In the genomic region with DNA sequence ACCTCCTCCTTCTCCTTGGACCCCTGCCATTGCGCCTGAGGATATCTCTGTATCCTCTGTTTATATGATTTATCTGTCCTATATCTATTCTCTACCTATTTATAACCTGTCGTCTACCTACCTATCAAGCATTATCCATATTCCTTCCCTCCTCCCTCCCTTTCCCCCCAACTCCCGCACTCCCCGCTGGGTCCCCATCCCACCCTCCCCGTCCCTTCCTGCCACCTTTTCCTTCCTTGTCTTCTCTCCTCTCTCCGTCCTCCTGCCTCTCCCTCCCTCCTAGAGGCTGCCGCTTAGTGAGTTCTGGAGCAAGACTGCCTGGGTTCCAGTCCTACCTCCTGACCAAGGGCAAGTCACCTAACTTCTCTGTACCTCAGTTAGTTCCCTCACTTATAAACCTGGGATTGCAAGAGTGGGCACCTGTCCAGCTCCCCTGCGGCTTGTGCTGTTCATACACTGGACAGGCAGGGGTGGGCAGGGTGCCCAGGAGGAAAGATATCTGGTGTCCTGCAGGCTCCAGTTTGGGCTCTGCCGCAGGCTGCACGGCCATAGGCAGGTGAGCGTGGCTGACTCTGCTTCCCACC, we compare ENCODE assay signal across 11 cellular contexts. TPM values are rescaled to one million over a fixed set of nuclear protein-coding genes. Genes with fewer than 3 reads are reported as not detected.
DNase-seq lines count a peak whose midpoint lies in the region; TF ChIP-seq lines count a peak whose summit lies in the region.
"Had no signal": no experiment of that assay in that cellular context is flagged by ENCODE, and none has a peak within 500 bp of the region (broad histone marks: within the 10 kb centered on the region; RNA-seq: fewer than 3 reads in every experiment).

No MANE protein-coding gene starts in this region.

- H3K4me3 ChIP-seq in fibroblast of pulmonary artery (replicated peaks; ENCODE audit: low read depth, low read length) = no peak overlapping the region
- peak overlapping the region; percentile 12 to 23 for H3K4me3 ChIP-seq in prostate gland

- peaks cover 7% of the 10 kb centered on the region for H3K4me1 ChIP-seq in prostate gland (replicated peaks)

- H3K27me3 ChIP-seq in prostate gland (replicated peaks; ENCODE audit: insufficient read depth) = no peaks in the 10 kb centered on the region

- peak overlapping the region; percentile 50 to 67 for H3K27ac ChIP-seq in prostate gland
- H3K27ac ChIP-seq: HL-60 had no signal

- H3K36me3 ChIP-seq in prostate gland = no peaks in the 10 kb centered on the region

- TF ChIP-seq CTCF in fibroblast of pulmonary artery (IDR thresholded peaks at IDR 0.05; ENCODE audit: low read length, missing control alignments) (no peak), prostate gland (IDR thresholded peaks at IDR 0.05) (no peak)

- intact Hi-C loops in prostate gland (cut with DNase I) = no loop called here

- H3K9me3 ChIP-seq in prostate gland = no peaks in the 10 kb centered on the region

- peak; percentile 34 for DNase-seq in DMS 273 (lab: John Stamatoyannopoulos, UW; ENCODE audit: unreplicated experiment)
- no peak for DNase-seq in DMS 273 treated with DMSO at 0.1 percent for 48 hours (lab: John Stamatoyannopoulos, UW)
- DNase-seq in RPMI8226 = peak; percentile 32
- DNase-seq in fibroblast of pulmonary artery (ENCODE audit: low read depth) = peak; percentile 41
- peak; percentile 89 for DNase-seq in prostate gland (ENCODE audit: low spot score)
- DNase-seq in D341Med (ENCODE audit: low spot score) = no peak
- DNase-seq in HuH-7 (ENCODE audit: low spot score) = no peak
- DNase-seq in AG08395 (ENCODE audit: low spot score) = no peak

- TF ChIP-seq POLR2A in prostate gland (IDR thresholded peaks at IDR 0.05) = no peak

- WGBS in prostate gland = 11% methylated on average over 11 of the region's 11 CpGs

RNA-seq across cellular contexts. Expression of a gene that starts 16.1 kb away (rescaled TPM):
- total RNA-seq in prostate gland = 100 to 1,000 TPM in 1 of 2 donors, 1 to 10 TPM in 1; 1.8 to 136 TPM
- total RNA-seq: RPMI7951 had no signal

RNA-seq across cellular contexts. Expression of a gene that starts 17.7 kb away (rescaled TPM):
- 100 to 1,000 TPM; 111 to 292 TPM for total RNA-seq in prostate gland

RNA-seq across cellular contexts. Expression of a gene that starts 32.2 kb away (rescaled TPM):
- total RNA-seq in prostate gland = 10 to 100 TPM; 18.6 to 22.2 TPM

RNA-seq across cellular contexts. Expression of a gene that starts 41.7 kb away (rescaled TPM):
- total RNA-seq in prostate gland = 100 to 1,000 TPM; 102 to 193 TPM
- total RNA-seq: activated T-helper 17 cell treated with anti-CD3 and anti-CD28 coated beads, Interleukin-2, amount 50 U/mL, for 72 hours had no signal

Comparison
In these comparisons a context has a peak if more than half of its experiments do, and no peak if none do; other contexts are left out.
1. DNase-seq: peak in DMS 273 (single experiment), RPMI8226 (single experiment), fibroblast of pulmonary artery (single experiment) and prostate gland (single experiment); none in DMS 273 treated with DMSO at 0.1 percent for 48 hours (single experiment), D341Med (single experiment), HuH-7 (single experiment) and AG08395 (single experiment).